16 cellular contexts compared by ENCODE assay signal in the genomic region with DNA sequence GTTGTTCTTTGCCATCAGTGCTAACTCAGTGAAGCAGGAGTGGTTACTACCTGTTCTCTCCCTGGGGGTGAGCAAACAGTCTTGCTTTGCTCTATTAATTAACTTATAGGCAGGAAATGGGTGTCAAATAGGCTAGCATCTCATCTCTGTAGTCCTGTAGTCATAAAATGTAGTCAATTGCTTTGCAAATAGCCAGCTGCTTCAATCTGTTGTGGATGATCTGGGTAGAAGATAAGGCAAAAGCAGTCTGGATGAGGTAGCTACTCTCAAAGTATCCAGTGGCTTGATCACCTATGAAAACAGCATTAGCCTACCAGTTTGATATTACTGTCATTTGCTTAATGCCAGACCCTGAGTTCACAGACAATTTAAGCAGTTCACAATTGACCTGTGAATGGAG.
DNase-seq lines count a peak whose midpoint lies in the region; ATAC-seq lines count a peak whose summit lies in the region.
"Had no signal": no experiment of that assay in that cellular context is flagged by ENCODE, and none has a peak within 500 bp of the region (broad histone marks: within the 10 kb centered on the region; RNA-seq: fewer than 3 reads in every experiment).

No MANE protein-coding gene starts in this region.

- H3K9me3 Mint-ChIP-seq in immature natural killer cell, result peaks cover 3 to 11% (median 5%) of the 10 kb centered on the region in 6 donors

- peak; percentile 5 for DNase-seq in NCI-H1092 treated with DMSO at 0.1 percent for 48 hours (lab: John Stamatoyannopoulos, UW)
- no peak for DNase-seq in NCI-H1092 (lab: John Stamatoyannopoulos, UW)
- DNase-seq in DMS153 (lab: John Stamatoyannopoulos, UW), result peak; percentile 96
- peak; percentile 67 for DNase-seq in NCI-H510A treated with DMSO at 0.1 percent for 48 hours (lab: John Stamatoyannopoulos, UW)
- peak; percentile 73 for DNase-seq in SK-N-DZ (ENCODE audit: low spot score)
- DNase-seq in immature natural killer cell, result no peak
- DNase-seq: 8988T; CD4-positive, alpha-beta memory T cell; DMS79 treated with DMSO at 0.1 percent for 48 hours; KBM-7; NCI-H1694 treated with DMSO at 0.1 percent for 48 hours; NCI-H446 treated with DMSO at 0.1 percent for 48 hours had no signal

- no peak overlapping the region for H3K4me3 Mint-ChIP-seq in immature natural killer cell
- H3K4me3 Mint-ChIP-seq: CD4-positive, alpha-beta memory T cell; T-helper 2 cell treated with Interferon-gamma antibody and Interleukin-4, amounts not matched to agents 5 μg/mL and 100 μg/mL, for 36 hours had no signal

- ATAC-seq in GM21526 (IDR thresholded peaks at IDR 0.05; ENCODE audit: low FRiP score, unreplicated experiment), result no peak
- ATAC-seq: GM12878, Right ventricle myocardium inferior had no signal

- no peak overlapping the region for H3K27ac Mint-ChIP-seq in immature natural killer cell
- H3K27ac Mint-ChIP-seq: CD4-positive, alpha-beta memory T cell; T-helper 2 cell treated with Interferon-gamma antibody and Interleukin-4, amounts not matched to agents 5 μg/mL and 100 μg/mL, for 36 hours had no signal

- peaks cover 0 to 4% (median 0%) of the 10 kb centered on the region in 3 donors for H3K36me3 Mint-ChIP-seq in immature natural killer cell
- H3K36me3 Mint-ChIP-seq: CD4-positive, alpha-beta memory T cell had no signal

- H3K27me3 Mint-ChIP-seq in immature natural killer cell (ENCODE audit: low read depth in 3 of 3), result peaks cover 0 to 2% (median 0%) of the 10 kb centered on the region in 3 donors

- H3K4me1 Mint-ChIP-seq in immature natural killer cell, result no peaks in the 10 kb centered on the region
- H3K4me1 Mint-ChIP-seq: CD4-positive, alpha-beta memory T cell had no signal

Comparison
In these comparisons a context has a peak if more than half of its experiments do, and no peak if none do; other contexts are left out.
1. DNase-seq: peak in NCI-H1092 treated with DMSO at 0.1 percent for 48 hours (single experiment), DMS153 (single experiment), NCI-H510A treated with DMSO at 0.1 percent for 48 hours (single experiment) and SK-N-DZ (single experiment); none in NCI-H1092 (single experiment) and immature natural killer cell (0 of 3).